In genomic region chr13:106617561-106617960, GRCh38 we compare ENCODE assay signal across 1 cellular context.
TF ChIP-seq lines count a peak whose summit lies in the region.

No MANE protein-coding gene starts in this region.

TF ChIP-seq in HepG2, 621 proteins besides CTCF, POLR2A, EP300 and RAD21 (continued from another document):
- TF ChIP-seq ZNF646 (CRISPR knock-in tag; IDR thresholded peaks at IDR 0.05): no peak
- no peak for TF ChIP-seq ONECUT2 (CRISPR knock-in tag; IDR thresholded peaks at IDR 0.05)
- no peak for TF ChIP-seq PPARG (CRISPR knock-in tag; conservative IDR thresholded peaks at IDR 0.05)
- TF ChIP-seq ARID3A (IDR thresholded peaks at IDR 0.05; ENCODE audit: low read depth, low read length): no peak
